In genomic region chr15:101712078-101712477, GRCh38 we compare ENCODE assay signal across 27 cellular contexts.
"Had no signal": no experiment of that assay in that cellular context is flagged by ENCODE, and none has a peak within 500 bp of the region (broad histone marks: within the 10 kb centered on the region; RNA-seq: fewer than 3 reads in every experiment).

No MANE protein-coding gene starts in this region.

- DNase-seq: activated CD4-positive, alpha-beta memory T cell treated with anti-CD3 and anti-CD28 coated beads, Interleukin-2, amount 10 ng/mL, durations not matched to agents 7 days and 5 days; activated CD4-positive, alpha-beta T cell treated with anti-CD3 and anti-CD28 coated beads for 4 hours; activated CD4-positive, CD25-positive, alpha-beta regulatory T cell; activated gamma-delta T cell; anterior cingulate cortex; body of pancreas; cerebellar nuclear complex; colonic mucosa; effector CD8-positive, alpha-beta T cell; esophagus squamous epithelium; foreskin melanocyte; left cardiac atrium; mammary epithelial cell; naive thymus-derived CD4-positive, alpha-beta T cell; pancreas; retina; small intestine; stimulated activated CD4-positive, alpha-beta T cell treated with anti-CD3 and anti-CD28 coated beads, Interleukin-4, amount 100 ng/mL, for 24 hours; stimulated activated naive CD8-positive, alpha-beta T cell treated with anti-CD3 and anti-CD28 coated beads, Interleukin-15, amount 100 ng/mL, for 72 hours; substantia nigra; uterus had no signal

- H3K36me3 ChIP-seq: colonic mucosa, uterus had no signal

- H3K9me3 ChIP-seq: body of pancreas, colonic mucosa, esophagus squamous epithelium, pancreas, prostate gland, uterus had no signal

- H3K4me3 Mint-ChIP-seq: activated CD4-positive, alpha-beta memory T cell treated with anti-CD3 and anti-CD28 coated beads, Interleukin-2, amount 10 ng/mL, durations not matched to agents 7 days and 5 days; activated naive CD4-positive, alpha-beta T cell treated with anti-CD3 and anti-CD28 coated beads, Interleukin-2, amount 50 U/mL, for 24 hours; mesothelial cell of epicardium; naive thymus-derived CD4-positive, alpha-beta T cell; stimulated activated memory B cell treated with anti-CD40 and anti-IgM and Interleukin-4, amounts not matched to agents 10 μg/mL and 1 μg/mL and 100 μg/mL, for 72 hours; stimulated activated naive CD8-positive, alpha-beta T cell treated with anti-CD3 and anti-CD28 coated beads, Interleukin-15, amount 100 ng/mL, for 72 hours; type B pancreatic cell had no signal

- H3K27ac Mint-ChIP-seq: activated CD4-positive, alpha-beta memory T cell treated with anti-CD3 and anti-CD28 coated beads, Interleukin-2, amount 10 ng/mL, durations not matched to agents 7 days and 5 days; activated naive CD4-positive, alpha-beta T cell treated with anti-CD3 and anti-CD28 coated beads, Interleukin-2, amount 50 U/mL, for 24 hours; mesothelial cell of epicardium; stimulated activated memory B cell treated with anti-CD40 and anti-IgM and Interleukin-4, amounts not matched to agents 10 μg/mL and 1 μg/mL and 100 μg/mL, for 72 hours; type B pancreatic cell had no signal

- H3K9me3 Mint-ChIP-seq: activated CD4-positive, alpha-beta memory T cell treated with anti-CD3 and anti-CD28 coated beads, Interleukin-2, amount 10 ng/mL, durations not matched to agents 7 days and 5 days; activated naive CD4-positive, alpha-beta T cell treated with anti-CD3 and anti-CD28 coated beads, Interleukin-2, amount 50 U/mL, for 24 hours; mesothelial cell of epicardium; stimulated activated memory B cell treated with anti-CD40 and anti-IgM and Interleukin-4, amounts not matched to agents 10 μg/mL and 1 μg/mL and 100 μg/mL, for 72 hours; stimulated activated naive CD8-positive, alpha-beta T cell treated with anti-CD3 and anti-CD28 coated beads, Interleukin-15, amount 100 ng/mL, for 72 hours; type B pancreatic cell had no signal

- H3K4me3 ChIP-seq: body of pancreas, colonic mucosa, esophagus squamous epithelium, pancreas, prostate gland, uterus had no signal

- H3K27ac ChIP-seq: body of pancreas, colonic mucosa, epithelial cell of prostate, esophagus squamous epithelium, pancreas, prostate gland, uterus had no signal

- H3K27me3 Mint-ChIP-seq: activated CD4-positive, alpha-beta memory T cell treated with anti-CD3 and anti-CD28 coated beads, Interleukin-2, amount 10 ng/mL, durations not matched to agents 7 days and 5 days; activated naive CD4-positive, alpha-beta T cell treated with anti-CD3 and anti-CD28 coated beads, Interleukin-2, amount 50 U/mL, for 24 hours; naive thymus-derived CD4-positive, alpha-beta T cell; stimulated activated memory B cell treated with anti-CD40 and anti-IgM and Interleukin-4, amounts not matched to agents 10 μg/mL and 1 μg/mL and 100 μg/mL, for 72 hours; stimulated activated naive CD8-positive, alpha-beta T cell treated with anti-CD3 and anti-CD28 coated beads, Interleukin-15, amount 100 ng/mL, for 72 hours; type B pancreatic cell had no signal

- H3K4me1 Mint-ChIP-seq: stimulated activated memory B cell treated with anti-CD40 and anti-IgM and Interleukin-4, amounts not matched to agents 10 μg/mL and 1 μg/mL and 100 μg/mL, for 72 hours had no signal

- H3K4me1 ChIP-seq: body of pancreas, colonic mucosa, esophagus squamous epithelium, pancreas, prostate gland, uterus had no signal

- H3K27me3 ChIP-seq: body of pancreas, colonic mucosa, esophagus squamous epithelium, pancreas, uterus had no signal
